ENCODE assay signal across 17 cellular contexts in genomic region chr2:96697476-96697875, GRCh38. TPM values are rescaled to one million over a fixed set of nuclear protein-coding genes. Genes with fewer than 3 reads are reported as not detected.
A peak's percentile ranks its signal among the peaks of the same experiment; 100 is the strongest.
DNase-seq lines count a peak whose midpoint lies in the region; ATAC-seq, FAIRE-seq and TF ChIP-seq lines count a peak whose summit lies in the region.
"Had no signal": no experiment of that assay in that cellular context is flagged by ENCODE, and none has a peak within 500 bp of the region (broad histone marks: within the 10 kb centered on the region; RNA-seq: fewer than 3 reads in every experiment).

No MANE protein-coding gene starts in this region.

- H3K36me3 ChIP-seq in mammary epithelial cell (ENCODE audit: insufficient read depth, low read length) = no peaks in the 10 kb centered on the region
- no peaks in the 10 kb centered on the region for H3K36me3 ChIP-seq in breast epithelium
- H3K36me3 ChIP-seq in bronchial epithelial cell (ENCODE audit: control insufficient read depth, insufficient read depth, low read length) = no peaks in the 10 kb centered on the region
- no peaks in the 10 kb centered on the region for H3K36me3 ChIP-seq in keratinocyte (ENCODE audit: control insufficient read depth in 2 of 2, extremely low read depth in 1 of 2, insufficient read depth in 2 of 2, low read length in 2 of 2)
- H3K36me3 ChIP-seq: BE2C had no signal

- H3K4me1 ChIP-seq in mammary epithelial cell (ENCODE audit: insufficient read depth, low read length) = peaks cover 26% of the 10 kb centered on the region
- H3K4me1 ChIP-seq in breast epithelium = no peaks in the 10 kb centered on the region
- peaks cover 23% of the 10 kb centered on the region for H3K4me1 ChIP-seq in keratinocyte (ENCODE audit: control insufficient read depth, extremely low read depth, insufficient read depth, low read length)
- H3K4me1 ChIP-seq: A549, BE2C had no signal

- no peak overlapping the region for H3K27ac ChIP-seq in mammary epithelial cell (ENCODE audit: insufficient read depth, low read depth, low read length)
- H3K27ac ChIP-seq in breast epithelium = no peak overlapping the region
- no peak overlapping the region for H3K27ac ChIP-seq in keratinocyte (ENCODE audit: control insufficient read depth, insufficient read depth, low read length)
- H3K27ac ChIP-seq: A549, C4-2B, HL-60 had no signal

- H3K27me3 ChIP-seq in mammary epithelial cell (ENCODE audit: insufficient read depth, low read length) (no peaks in the 10 kb centered on the region), breast epithelium (no peaks in the 10 kb centered on the region), bronchial epithelial cell (ENCODE audit: control insufficient read depth, insufficient read depth, low read length) (no peaks in the 10 kb centered on the region), keratinocyte (ENCODE audit: control insufficient read depth, extremely low read depth, insufficient read depth, low read length) (no peaks in the 10 kb centered on the region)
- H3K27me3 ChIP-seq: BE2C had no signal

- CTCF ChIA-PET in mammary epithelial cell (lab: Charles Lee; ENCODE audit: low non-redundant PET) = no interaction called here

- H3K79me2 ChIP-seq in mammary epithelial cell (ENCODE audit: insufficient read depth, low read length) (no peaks in the 10 kb centered on the region), keratinocyte (ENCODE audit: control insufficient read depth, insufficient read depth, low read length) (no peaks in the 10 kb centered on the region)

- H4K20me1 ChIP-seq in mammary epithelial cell (ENCODE audit: insufficient read depth, low read length) (no peaks in the 10 kb centered on the region), keratinocyte (ENCODE audit: control insufficient read depth, extremely low read depth, insufficient read depth, low read length) (no peaks in the 10 kb centered on the region)

- intact Hi-C loops in mammary epithelial cell (cut with micrococcal nuclease) = no loop called here
- intact Hi-C loops in breast epithelium (cut with DNase I; ENCODE audit: low total_unique reads) = no loop called here

- H3K4me3 ChIP-seq in mammary epithelial cell (replicated peaks in 1 of 3; ENCODE audit: insufficient read depth in 1 of 3, low read depth in 2 of 3, low read length in 3 of 3) (no peak overlapping the region), breast epithelium (no peak overlapping the region), bronchial epithelial cell (ENCODE audit: low read depth, low read length) (no peak overlapping the region), keratinocyte (ENCODE audit: control insufficient read depth in 2 of 3, extremely low read depth in 1 of 3, insufficient read depth in 2 of 3, low read depth in 1 of 3, low read length in 3 of 3) (no peak overlapping the region)
- H3K4me3 ChIP-seq: A549 had no signal

- no peaks in the 10 kb centered on the region for H3K9me1 ChIP-seq in keratinocyte (ENCODE audit: control insufficient read depth, extremely low read depth, insufficient read depth, low read length)

- peak overlapping the region; percentile 62 for H2AFZ ChIP-seq in mammary epithelial cell (ENCODE audit: low read depth, low read length)
- H2AFZ ChIP-seq in keratinocyte (ENCODE audit: control insufficient read depth, low read length) = no peak overlapping the region

- ATAC-seq in GM19452 (IDR thresholded peaks at IDR 0.05; ENCODE audit: unreplicated experiment) = no peak
- ATAC-seq: A549 had no signal

- H3K9me3 ChIP-seq in mammary epithelial cell (replicated peaks; ENCODE audit: insufficient read depth, low read length) = no peaks in the 10 kb centered on the region
- no peaks in the 10 kb centered on the region for H3K9me3 ChIP-seq in breast epithelium
- H3K9me3 ChIP-seq in keratinocyte (ENCODE audit: control insufficient read depth, low read depth, low read length) = no peaks in the 10 kb centered on the region
- H3K9me3 ChIP-seq: A549, BE2C had no signal

- H3K4me2 ChIP-seq in mammary epithelial cell (ENCODE audit: insufficient read depth, low read depth, low read length) (peak overlapping the region; percentile 62), keratinocyte (ENCODE audit: control insufficient read depth, extremely low read depth, insufficient read depth, low read depth, low read length) (peak overlapping the region; percentile 56)
- H3K4me2 ChIP-seq: A549 had no signal

- DNase-seq in mammary epithelial cell = peak; percentile 38
- DNase-seq in breast epithelium (ENCODE audit: low spot score in 2 of 2) = no peak
- DNase-seq in bronchial epithelial cell (ENCODE audit: low read depth) = peak; percentile 42
- no peak for DNase-seq in keratinocyte (ENCODE audit: low read depth, low spot score)
- no peak for DNase-seq in DMS153 treated with DMSO at 0.1 percent for 48 hours (lab: John Stamatoyannopoulos, UW; ENCODE audit: unreplicated experiment)
- no peak for DNase-seq in NAMALWA (ENCODE audit: low spot score)
- DNase-seq: BE2C; CD4-positive, alpha-beta memory T cell; DMS53; GF-D8; HCEC 1CT had no signal

- no TSS peak for BruUV-seq in mammary epithelial cell (replicated peaks; lab: Mats Ljungman, UMichigan)

- FAIRE-seq in bronchial epithelial cell (lab: Jason Lieb, UNC) (no peak), keratinocyte (lab: Jason Lieb, UNC) (peak; percentile 26)
- FAIRE-seq: A549, GM19239 had no signal

- dilution Hi-C loops in mammary epithelial cell (cut with HindIII; ENCODE audit: low sequenced_read_pairs) (no loop called here), keratinocyte (cut with MboI; ENCODE audit: extremely low pct_ligation_motif_present, low sequenced_read_pairs) (no loop called here)

- in situ Hi-C loops in mammary epithelial cell (cut with MboI; ENCODE audit: low sequenced_read_pairs in 2 of 2) = no loop called here

- TF ChIP-seq CTCF in mammary epithelial cell (conservative IDR thresholded peaks at IDR 0.05 in 1 of 2, IDR thresholded peaks at IDR 0.05 in 1 of 2; ENCODE audit: extremely low read depth in 1 of 2, insufficient read depth in 1 of 2, low read depth in 1 of 2, low read length in 2 of 2) = no peak
- no peak for TF ChIP-seq CTCF in breast epithelium (IDR thresholded peaks at IDR 0.05)
- no peak for TF ChIP-seq CTCF in bronchial epithelial cell (IDR thresholded peaks at IDR 0.05; ENCODE audit: insufficient read depth, low read length, severe bottlenecking)
- no peak for TF ChIP-seq CTCF in keratinocyte (optimal IDR thresholded peaks at IDR 0.05 in 1 of 3, IDR thresholded peaks at IDR 0.05 in 1 of 3, conservative IDR thresholded peaks at IDR 0.05 in 1 of 3; ENCODE audit: extremely low read depth in 1 of 3, insufficient read depth in 2 of 3, low read length in 3 of 3)

- H3K9ac ChIP-seq in mammary epithelial cell (ENCODE audit: insufficient read depth, low read length) (no peak overlapping the region), keratinocyte (ENCODE audit: control insufficient read depth, extremely low read depth, insufficient read depth, low read length) (no peak overlapping the region)

- WGBS in mammary epithelial cell (ENCODE audit: low coverage, missing lambda C conversion rate) = 80% methylated on average over 2 of the region's 2 CpGs

- TF ChIP-seq POLR2A in breast epithelium (IDR thresholded peaks at IDR 0.05) = no peak

RNA-seq across cellular contexts. Expression of gene LMAN2L, which starts 42.4 kb away (rescaled TPM):
- total RNA-seq in mammary epithelial cell = 10 to 100 TPM; 15.3 to 17.3 TPM
- polyA plus RNA-seq in mammary epithelial cell = 18.2 TPM
- polyA minus RNA-seq in mammary epithelial cell = 30.0 TPM
- total RNA-seq in breast epithelium = 10 to 100 TPM; 21.9 to 39.8 (median 24.3) TPM
- 15.3 and 18.9 TPM in 2 replicates for total RNA-seq in bronchial epithelial cell
- 20.7 to 22.9 TPM (median 20.8 TPM) in 3 replicates for polyA plus RNA-seq in keratinocyte
- 15.0 TPM for polyA plus RNA-seq in keratinocyte (2011; ENCODE audit: low read depth)
- polyA plus RNA-seq in keratinocyte (2011; cell fraction: cytosol; rRNA removed) = 8.1 and 11.7 TPM in 2 replicates
- 33.4 and 33.9 TPM in 2 replicates for polyA plus RNA-seq in keratinocyte (2011; cell fraction: nucleus; rRNA removed)
- 11.4 and 13.5 TPM in 2 replicates for polyA plus RNA-seq in keratinocyte (2012; ENCODE audit: low replicate concordance)
- 10.8 to 17.9 TPM (median 13.4 TPM) in 3 replicates for polyA minus RNA-seq in keratinocyte
- polyA minus RNA-seq in keratinocyte (2011; cell fraction: cytosol; rRNA and poly(A)+ RNA removed) = 6.5 TPM
- polyA minus RNA-seq in keratinocyte (2011; cell fraction: nucleus; rRNA and poly(A)+ RNA removed) = 17.1 and 22.3 TPM in 2 replicates

RNA-seq across cellular contexts. Expression of gene FER1L5, which starts 54.9 kb away (rescaled TPM):
- total RNA-seq in mammary epithelial cell (under 1 TPM; 0.17 to 0.28 TPM), breast epithelium (under 1 TPM in 2 of 3 donors, not detected in 1; 0.73 to 0.98 TPM), bronchial epithelial cell (under 0.01 TPM in 2 replicates)
- polyA plus RNA-seq in mammary epithelial cell (0.05 TPM), keratinocyte (0.01 to 0.03 TPM (median 0.01 TPM) in 3 replicates)
- polyA minus RNA-seq in mammary epithelial cell (not detected), keratinocyte (0.03 to 0.10 TPM (median 0.10 TPM) in 3 replicates)
- not detected for polyA plus RNA-seq in keratinocyte (2011; ENCODE audit: low read depth)
- polyA plus RNA-seq in keratinocyte (2011; cell fraction: cytosol; rRNA removed) = not detected in 2 replicates
- polyA plus RNA-seq in keratinocyte (2011; cell fraction: nucleus; rRNA removed) = 0.06 and 0.07 TPM in 2 replicates
- not detected in 2 replicates for polyA plus RNA-seq in keratinocyte (2012; ENCODE audit: low replicate concordance)
- polyA minus RNA-seq in keratinocyte (2011; cell fraction: cytosol; rRNA and poly(A)+ RNA removed) = not detected
- 0.11 TPM in 1 of 2 replicates, not detected in the other for polyA minus RNA-seq in keratinocyte (2011; cell fraction: nucleus; rRNA and poly(A)+ RNA removed)
- total RNA-seq: CD4-positive, alpha-beta memory T cell; H4 had no signal
- polyA plus RNA-seq: CD4-positive, alpha-beta memory T cell had no signal

RNA-seq across cellular contexts. Expression of gene KANSL3, which starts 59.4 kb away (rescaled TPM):
- total RNA-seq in mammary epithelial cell (10 to 100 TPM; 33.1 to 36.2 TPM), breast epithelium (10 to 100 TPM; 44.2 to 64.1 (median 53.1) TPM), bronchial epithelial cell (16.3 and 21.3 TPM in 2 replicates)
- polyA plus RNA-seq in mammary epithelial cell (13.8 TPM), keratinocyte (11.4 to 13.6 TPM (median 12.9 TPM) in 3 replicates)
- polyA minus RNA-seq in mammary epithelial cell (73.1 TPM), keratinocyte (31.6 to 90.8 TPM (median 38.6 TPM) in 3 replicates)
- polyA plus RNA-seq in keratinocyte (2011; ENCODE audit: low read depth) = 9.1 TPM
- 10.9 and 11.1 TPM in 2 replicates for polyA plus RNA-seq in keratinocyte (2011; cell fraction: cytosol; rRNA removed)
- polyA plus RNA-seq in keratinocyte (2011; cell fraction: nucleus; rRNA removed) = 31.5 and 39.9 TPM in 2 replicates
- 12.8 and 17.0 TPM in 2 replicates for polyA plus RNA-seq in keratinocyte (2012; ENCODE audit: low replicate concordance)
- 13.6 TPM for polyA minus RNA-seq in keratinocyte (2011; cell fraction: cytosol; rRNA and poly(A)+ RNA removed)
- polyA minus RNA-seq in keratinocyte (2011; cell fraction: nucleus; rRNA and poly(A)+ RNA removed) = 26.0 and 37.9 TPM in 2 replicates

Comparison
In these comparisons a context has a peak if more than half of its experiments do, and no peak if none do; other contexts are left out.
1. DNase-seq: peak in mammary epithelial cell (single experiment) and bronchial epithelial cell (single experiment); none in breast epithelium (0 of 2), keratinocyte (single experiment), DMS153 treated with DMSO at 0.1 percent for 48 hours (single experiment) and NAMALWA (single experiment).